Comparison of ENCODE assay signal across 14 cellular contexts in the genomic region with DNA sequence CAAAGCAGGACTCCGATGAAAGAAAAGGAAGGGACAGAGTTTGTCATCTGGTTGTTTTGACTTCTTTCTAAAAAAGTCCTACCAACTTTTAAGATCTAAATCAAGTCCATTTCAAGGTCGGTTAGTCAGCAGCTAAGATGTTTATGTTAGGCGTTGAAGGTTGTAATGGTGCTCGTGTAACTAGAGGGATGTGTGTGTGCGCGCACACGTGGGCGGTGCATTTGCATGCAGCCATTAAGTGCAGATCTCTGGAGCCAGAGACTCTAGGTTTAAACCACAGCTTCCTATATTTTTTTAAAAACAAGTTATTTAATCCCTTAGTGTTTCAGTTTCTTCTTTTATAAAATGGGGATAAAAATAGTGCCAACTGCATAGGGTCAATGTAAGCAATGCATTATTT.
A peak's percentile ranks its signal among the peaks of the same experiment; 100 is the strongest.
DNase-seq lines count a peak whose midpoint lies in the region; ATAC-seq, FAIRE-seq and TF ChIP-seq lines count a peak whose summit lies in the region.
"Had no signal": no experiment of that assay in that cellular context is flagged by ENCODE, and none has a peak within 500 bp of the region (broad histone marks: within the 10 kb centered on the region; RNA-seq: fewer than 3 reads in every experiment).

No MANE protein-coding gene starts in this region.

- H3K4me2 ChIP-seq in GM12878 (ENCODE audit: control insufficient read depth, insufficient read depth): no peak overlapping the region
- H3K4me2 ChIP-seq: GM23338 had no signal

- no peak for TF ChIP-seq POLR2A in GM12891 (IDR thresholded peaks at IDR 0.05; ENCODE audit: low read depth, low read length)
- TF ChIP-seq POLR2A in GM12878 (IDR thresholded peaks at IDR 0.05; ENCODE audit: low read depth, low read length): no peak

- POLR2A ChIA-PET in GM12878 (lab: Charles Lee): no interaction called here

- H3K27ac Mint-ChIP-seq in effector memory CD8-positive, alpha-beta T cell: no peak overlapping the region
- H3K27ac Mint-ChIP-seq: CD4-positive, CD25-positive, alpha-beta regulatory T cell; GM23338; H9 had no signal

- in situ Hi-C loops in GM12878 (cut with MboI): no loop called here

- CTCF ChIA-PET in GM12878 (lab: Yijun Ruan, JAX): interaction anchor here (0.5 to 1.5 kb wide), 2 partner anchors 20 to 1450 kb away, joined by 3 to 4 read pairs; no protein-coding TSS in a partner anchor

- DNase-seq in GM12891 (ENCODE audit: insufficient read length, low spot score) (no peak), GM12878 (ENCODE audit: low read depth, low spot score) (no peak), sciatic nerve (ENCODE audit: low spot score) (no peak), NCI-H1417 treated with DMSO at 0.1 percent for 48 hours (lab: John Stamatoyannopoulos, UW) (no peak)
- no peak for DNase-seq in effector memory CD8-positive, alpha-beta T cell
- DNase-seq: ACHN; CD4-positive, CD25-positive, alpha-beta regulatory T cell; H9; IMR-90; KG1 had no signal

- H3K9me3 Mint-ChIP-seq in effector memory CD8-positive, alpha-beta T cell: no peaks in the 10 kb centered on the region
- H3K9me3 Mint-ChIP-seq: GM23338, H9 had no signal

- no TSS peak for BruUV-seq in GM12878 (replicated peaks; lab: Mats Ljungman, UMichigan)

- H3K36me3 ChIP-seq in GM12878 (ENCODE audit: control insufficient read depth in 2 of 2, insufficient read depth in 2 of 2, low read length in 1 of 2): no peaks in the 10 kb centered on the region
- H3K36me3 ChIP-seq: BLaER1 treated with 17β-estradiol and CSF1 and Interleukin-3, amounts not matched to agents 10 nM and 100 nM had no signal

- no peaks in the 10 kb centered on the region for H3K27me3 ChIP-seq in GM12878 (replicated peaks in 1 of 2; ENCODE audit: control insufficient read depth in 2 of 2, insufficient read depth in 2 of 2, low read length in 1 of 2)
- H3K27me3 ChIP-seq: BLaER1 treated with 17β-estradiol and CSF1 and Interleukin-3, amounts not matched to agents 10 nM and 100 nM had no signal

- FAIRE-seq in GM12891 (lab: Jason Lieb, UNC) (peak; percentile 13), GM12878 (lab: Jason Lieb, UNC) (no peak)

- H3K9ac ChIP-seq in GM12878 (ENCODE audit: control insufficient read depth, insufficient read depth, low read length): no peak overlapping the region
- H3K9ac ChIP-seq: BLaER1 treated with 17β-estradiol and CSF1 and Interleukin-3, amounts not matched to agents 10 nM and 100 nM had no signal

- no peak overlapping the region for H3K4me3 ChIP-seq in GM12878
- H3K4me3 ChIP-seq: BLaER1 treated with 17β-estradiol and CSF1 and Interleukin-3, amounts not matched to agents 10 nM and 100 nM; GM23338 had no signal

- H2AFZ ChIP-seq in GM12878 (ENCODE audit: control insufficient read depth, low read depth, low read length): no peak overlapping the region
- H2AFZ ChIP-seq: GM23338 had no signal

- intact Hi-C loops in GM12878 (cut with micrococcal nuclease; ENCODE audit: unreplicated experiment) (no loop called here), sciatic nerve (cut with DNase I) (no loop called here)

- ATAC-seq in HG02885 (IDR thresholded peaks at IDR 0.05; ENCODE audit: poor library complexity, unreplicated experiment): peak; percentile 74
- no peak for ATAC-seq in GM12878
- no peak for ATAC-seq in sciatic nerve
- no peak for ATAC-seq in HG03571 (IDR thresholded peaks at IDR 0.05; ENCODE audit: unreplicated experiment)
- no peak for ATAC-seq in effector memory CD8-positive, alpha-beta T cell (replicated peaks)
- ATAC-seq: GM23338 had no signal

- RAD21 ChIA-PET in GM12878 (lab: Charles Lee; ENCODE audit: unreplicated experiment): no interaction called here

- H3K79me2 ChIP-seq in GM12878 (ENCODE audit: control insufficient read depth, insufficient read depth, low read length): no peaks in the 10 kb centered on the region

- H3K9me3 ChIP-seq in GM12878 (replicated peaks; ENCODE audit: control insufficient read depth, insufficient read depth, low read length): no peaks in the 10 kb centered on the region
- H3K9me3 ChIP-seq: BLaER1 treated with 17β-estradiol and CSF1 and Interleukin-3, amounts not matched to agents 10 nM and 100 nM had no signal

- H3K27me3 Mint-ChIP-seq in effector memory CD8-positive, alpha-beta T cell: peaks cover 5 to 34% of the 10 kb centered on the region in 2 donors

- no peaks in the 10 kb centered on the region for H3K36me3 Mint-ChIP-seq in effector memory CD8-positive, alpha-beta T cell (ENCODE audit: insufficient read depth)
- H3K36me3 Mint-ChIP-seq: CD4-positive, CD25-positive, alpha-beta regulatory T cell had no signal

- SMC1A ChIA-PET in GM12878 (lab: Charles Lee; ENCODE audit: uncharacterized antibody, unreplicated experiment): no interaction called here

- H3K4me3 Mint-ChIP-seq in effector memory CD8-positive, alpha-beta T cell: no peak overlapping the region
- H3K4me3 Mint-ChIP-seq: CD4-positive, CD25-positive, alpha-beta regulatory T cell; GM23338; H9 had no signal

- H3K4me1 ChIP-seq in GM12878 (ENCODE audit: control insufficient read depth, insufficient read depth, low read length): no peaks in the 10 kb centered on the region

- no peak overlapping the region for H3K27ac ChIP-seq in GM12878 (ENCODE audit: control insufficient read depth, insufficient read depth)
- H3K27ac ChIP-seq: BLaER1 treated with 17β-estradiol and CSF1 and Interleukin-3, amounts not matched to agents 10 nM and 100 nM had no signal

- no peaks in the 10 kb centered on the region for H4K20me1 ChIP-seq in GM12878 (ENCODE audit: control insufficient read depth, insufficient read depth)
- H4K20me1 ChIP-seq: BLaER1 treated with 17β-estradiol and CSF1 and Interleukin-3, amounts not matched to agents 10 nM and 100 nM had no signal

- TF ChIP-seq EP300 in GM12878 (IDR thresholded peaks at IDR 0.05; ENCODE audit: borderline replicate concordance in 1 of 2, control insufficient read depth in 1 of 2, low read depth in 2 of 2, low read length in 2 of 2): no peak

- WGBS in GM12878 (ENCODE audit: insufficient coverage, insufficient replicate concordance, low lambda C conversion rate, missing lambda C conversion rate): 2% methylated on average over 8 of the region's 8 CpGs

- TF ChIP-seq CTCF in GM12878 (IDR thresholded peaks at IDR 0.05 in 2 of 3, conservative IDR thresholded peaks at IDR 0.05 in 1 of 3; ENCODE audit: control insufficient read depth in 2 of 3, extremely low read depth in 1 of 3, insufficient read depth in 1 of 3, low read depth in 3 of 3, low read length in 3 of 3): no peak

- no peak for TF ChIP-seq RAD21 in GM12878 (IDR thresholded peaks at IDR 0.05; ENCODE audit: insufficient read depth, low read depth, low read length)

- no peaks in the 10 kb centered on the region for H3K4me1 Mint-ChIP-seq in effector memory CD8-positive, alpha-beta T cell (ENCODE audit: low read depth in 2 of 2)
- H3K4me1 Mint-ChIP-seq: CD4-positive, CD25-positive, alpha-beta regulatory T cell; GM23338; H9 had no signal

TF ChIP-seq in GM12891, 5 proteins besides CTCF, POLR2A, EP300 and RAD21:
- TF ChIP-seq POLR2AphosphoS5 (IDR thresholded peaks at IDR 0.05; ENCODE audit: low read depth, low read length): no peak
- no peak for TF ChIP-seq PAX5 (IDR thresholded peaks at IDR 0.05; ENCODE audit: insufficient read depth, low read length, severe bottlenecking)
- TF ChIP-seq POU2F2 (IDR thresholded peaks at IDR 0.05; ENCODE audit: low read depth, low read length): peak; percentile 90; the same call in 1 of the 2 replicates
- TF ChIP-seq SPI1 (IDR thresholded peaks at IDR 0.05; ENCODE audit: low read depth, low read length): no peak
- no peak for TF ChIP-seq TAF1 (IDR thresholded peaks at IDR 0.05; ENCODE audit: low read depth, low read length)

TF ChIP-seq in GM12878, 131 proteins besides CTCF, POLR2A, EP300 and RAD21 (continues in another document):
- TF ChIP-seq, protein P1, sequence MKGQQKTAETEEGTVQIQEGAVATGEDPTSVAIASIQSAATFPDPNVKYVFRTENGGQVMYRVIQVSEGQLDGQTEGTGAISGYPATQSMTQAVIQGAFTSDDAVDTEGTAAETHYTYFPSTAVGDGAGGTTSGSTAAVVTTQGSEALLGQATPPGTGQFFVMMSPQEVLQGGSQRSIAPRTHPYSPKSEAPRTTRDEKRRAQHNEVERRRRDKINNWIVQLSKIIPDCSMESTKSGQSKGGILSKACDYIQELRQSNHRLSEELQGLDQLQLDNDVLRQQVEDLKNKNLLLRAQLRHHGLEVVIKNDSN (IDR thresholded peaks at IDR 0.05; ENCODE audit: borderline replicate concordance, extremely low read length, insufficient read depth, low read depth, low read length): no peak
- TF ChIP-seq NR2C2 (IDR thresholded peaks at IDR 0.05; ENCODE audit: borderline replicate concordance, control insufficient read depth, insufficient read length, low read depth) (no peak), MYC (IDR thresholded peaks at IDR 0.05; ENCODE audit: insufficient read depth, insufficient read length, insufficient replicate concordance, low read length, severe bottlenecking) (no peak), POU2F2 (IDR thresholded peaks at IDR 0.05; ENCODE audit: borderline replicate concordance, low read depth, low read length) (0 out of 3 replicates have a peak, but pooled peaks have one; percentile 40), YBX1 (IDR thresholded peaks at IDR 0.05) (no peak), NRF1 (conservative IDR thresholded peaks at IDR 0.05; ENCODE audit: low read depth, low read length) (no peak), SREBF1 (IDR thresholded peaks at IDR 0.05; ENCODE audit: low read length) (no peak), YY1 (IDR thresholded peaks at IDR 0.05; ENCODE audit: low read depth, low read length) (peak; percentile 51; the same call in 1 of the 2 replicates)
- TF ChIP-seq, protein P2, sequence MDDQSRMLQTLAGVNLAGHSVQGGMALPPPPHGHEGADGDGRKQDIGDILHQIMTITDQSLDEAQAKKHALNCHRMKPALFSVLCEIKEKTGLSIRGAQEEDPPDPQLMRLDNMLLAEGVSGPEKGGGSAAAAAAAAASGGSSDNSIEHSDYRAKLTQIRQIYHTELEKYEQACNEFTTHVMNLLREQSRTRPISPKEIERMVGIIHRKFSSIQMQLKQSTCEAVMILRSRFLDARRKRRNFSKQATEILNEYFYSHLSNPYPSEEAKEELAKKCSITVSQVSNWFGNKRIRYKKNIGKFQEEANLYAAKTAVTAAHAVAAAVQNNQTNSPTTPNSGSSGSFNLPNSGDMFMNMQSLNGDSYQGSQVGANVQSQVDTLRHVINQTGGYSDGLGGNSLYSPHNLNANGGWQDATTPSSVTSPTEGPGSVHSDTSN (IDR thresholded peaks at IDR 0.05; ENCODE audit: insufficient replicate concordance, low read depth, low read length): no peak
